Comparison of ENCODE assay signal across 18 cellular contexts in genomic region chr10:66291133-66291532, GRCh38.
DNase-seq lines count a peak whose midpoint lies in the region; ATAC-seq and TF ChIP-seq lines count a peak whose summit lies in the region.
"Had no signal": no experiment of that assay in that cellular context is flagged by ENCODE, and none has a peak within 500 bp of the region (broad histone marks: within the 10 kb centered on the region; RNA-seq: fewer than 3 reads in every experiment).

No MANE protein-coding gene starts in this region.

- H2AFZ ChIP-seq in PC-3 (ENCODE audit: low read length): no peak overlapping the region

- H3K4me3 ChIP-seq in PC-3 (ENCODE audit: low read length): no peak overlapping the region
- no peak overlapping the region for H3K4me3 ChIP-seq in Caco-2 (ENCODE audit: low read depth, low read length)
- H3K4me3 ChIP-seq: BLaER1 had no signal

- no TSS peak for BruUV-seq in PC-3 (replicated peaks; lab: Mats Ljungman, UMichigan)
- no TSS peak for BruUV-seq in Caco-2 (replicated peaks; lab: Mats Ljungman, UMichigan)

- intact Hi-C loops in PC-3 (cut with micrococcal nuclease) (no loop called here), left colon (cut with DNase I, micrococcal nuclease) (no loop called here), Caco-2 (cut with micrococcal nuclease; ENCODE audit: unreplicated experiment) (no loop called here)

- POLR2A ChIA-PET in PC-3 (lab: Charles Lee; ENCODE audit: unreplicated experiment) (no interaction called here), Caco-2 (lab: Charles Lee) (no interaction called here)

- H3K36me3 Mint-ChIP-seq in Caco-2 (ENCODE audit: insufficient read depth, unreplicated experiment): no peaks in the 10 kb centered on the region
- H3K36me3 Mint-ChIP-seq: CD14-positive monocyte; CD4-positive, alpha-beta memory T cell; CD4-positive, CD25-positive, alpha-beta regulatory T cell; CD8-positive, alpha-beta memory T cell had no signal

- H3K27me3 ChIP-seq in PC-3 (ENCODE audit: low read length) (no peaks in the 10 kb centered on the region), Caco-2 (replicated peaks; ENCODE audit: control insufficient read depth, insufficient read depth, low read length) (no peaks in the 10 kb centered on the region)
- H3K27me3 ChIP-seq: BE2C, BLaER1 had no signal

- H3K9me2 ChIP-seq in PC-3 (replicated peaks; ENCODE audit: low read length): no peaks in the 10 kb centered on the region

- H3K9ac ChIP-seq in PC-3 (ENCODE audit: low read length): no peak overlapping the region
- H3K9ac ChIP-seq: BLaER1 had no signal

- H3K4me3 Mint-ChIP-seq in Caco-2 (ENCODE audit: unreplicated experiment): no peak overlapping the region
- H3K4me3 Mint-ChIP-seq: CD14-positive monocyte; CD4-positive, alpha-beta memory T cell; CD4-positive, CD25-positive, alpha-beta regulatory T cell; CD8-positive, alpha-beta memory T cell had no signal

- TF ChIP-seq CTCF in PC-3 (conservative IDR thresholded peaks at IDR 0.05; ENCODE audit: low read depth, low read length) (no peak), Caco-2 (IDR thresholded peaks at IDR 0.05; ENCODE audit: insufficient read depth in 1 of 2, low read depth in 1 of 2, low read length in 1 of 2, severe bottlenecking in 1 of 2, unreplicated experiment in 1 of 2) (no peak)

- no peaks in the 10 kb centered on the region for H3K27me3 Mint-ChIP-seq in Caco-2 (ENCODE audit: insufficient read depth, unreplicated experiment)
- H3K27me3 Mint-ChIP-seq: CD4-positive, alpha-beta memory T cell; CD4-positive, CD25-positive, alpha-beta regulatory T cell; CD8-positive, alpha-beta memory T cell had no signal

- H3K79me2 ChIP-seq in PC-3 (ENCODE audit: low read length): no peaks in the 10 kb centered on the region

- no peaks in the 10 kb centered on the region for H3F3A ChIP-seq in PC-3 (ENCODE audit: low read length, unreplicated experiment)

- H3K36me3 ChIP-seq in PC-3 (ENCODE audit: low read depth, low read length) (no peaks in the 10 kb centered on the region), Caco-2 (ENCODE audit: control insufficient read depth, insufficient read depth, low read length) (no peaks in the 10 kb centered on the region)
- H3K36me3 ChIP-seq: BE2C, BLaER1 had no signal

- no peaks in the 10 kb centered on the region for H3K4me1 Mint-ChIP-seq in Caco-2 (ENCODE audit: low read depth, unreplicated experiment)
- H3K4me1 Mint-ChIP-seq: CD14-positive monocyte; CD4-positive, alpha-beta memory T cell; CD4-positive, CD25-positive, alpha-beta regulatory T cell; CD8-positive, alpha-beta memory T cell had no signal

- H3K9me3 Mint-ChIP-seq in Caco-2 (ENCODE audit: unreplicated experiment): no peaks in the 10 kb centered on the region

- peak; percentile 23 for ATAC-seq in PC-3
- ATAC-seq in left colon: peak; percentile 100

- no peak overlapping the region for H3K4me2 ChIP-seq in PC-3 (ENCODE audit: low read length)
- H3K4me2 ChIP-seq: BLaER1 had no signal

- no peaks in the 10 kb centered on the region for H3K9me3 ChIP-seq in PC-3 (ENCODE audit: low read length)
- H3K9me3 ChIP-seq in Caco-2: no peaks in the 10 kb centered on the region
- H3K9me3 ChIP-seq: BE2C, BLaER1 had no signal

- H3K27ac Mint-ChIP-seq in Caco-2 (ENCODE audit: unreplicated experiment): no peak overlapping the region
- H3K27ac Mint-ChIP-seq: CD14-positive monocyte; CD4-positive, alpha-beta memory T cell; CD4-positive, CD25-positive, alpha-beta regulatory T cell; CD8-positive, alpha-beta memory T cell had no signal

- 0 out of 2 replicates have a peak, but pooled peaks cover 4% of the 10 kb centered on the region for H4K20me1 ChIP-seq in PC-3 (ENCODE audit: low read length)
- H4K20me1 ChIP-seq: BLaER1 had no signal

- CTCF ChIA-PET in PC-3 (lab: Charles Lee): no interaction called here
- CTCF ChIA-PET in Caco-2 (lab: Charles Lee): no interaction called here

- H3K4me1 ChIP-seq in PC-3 (ENCODE audit: insufficient read depth, low read length): peaks cover 10% of the 10 kb centered on the region
- H3K4me1 ChIP-seq in Caco-2: no peaks in the 10 kb centered on the region; the same call in 1 of the 2 replicates
- H3K4me1 ChIP-seq: BE2C, BLaER1 had no signal

- DNase-seq in PC-3: no peak
- DNase-seq in left colon: peak; percentile 13 to 24
- DNase-seq in NCI-H128 (lab: John Stamatoyannopoulos, UW; ENCODE audit: unreplicated experiment): no peak
- no peak for DNase-seq in Caco-2
- DNase-seq in NCI-H187 treated with DMSO at 0.1 percent for 48 hours (lab: John Stamatoyannopoulos, UW): no peak
- DNase-seq: 8988T; ACHN; BE2C; C1 segment of cervical spinal cord; Calu3; CD4-positive, alpha-beta memory T cell; CD4-positive, CD25-positive, alpha-beta regulatory T cell; CD8-positive, alpha-beta memory T cell; COR-L47; DMS79 treated with DMSO at 0.1 percent for 48 hours; GF-D8 had no signal

- no peak overlapping the region for H3K27ac ChIP-seq in PC-3 (ENCODE audit: low read length)
- H3K27ac ChIP-seq: BLaER1 had no signal

Comparison
In these comparisons a context has a peak if more than half of its experiments do, and no peak if none do; other contexts are left out.
1. DNase-seq: peak in left colon (2 of 2); none in PC-3 (single experiment), NCI-H128 (single experiment), Caco-2 (0 of 2) and NCI-H187 treated with DMSO at 0.1 percent for 48 hours (single experiment).